ENCODE assay signal across 20 cellular contexts in the genomic region with DNA sequence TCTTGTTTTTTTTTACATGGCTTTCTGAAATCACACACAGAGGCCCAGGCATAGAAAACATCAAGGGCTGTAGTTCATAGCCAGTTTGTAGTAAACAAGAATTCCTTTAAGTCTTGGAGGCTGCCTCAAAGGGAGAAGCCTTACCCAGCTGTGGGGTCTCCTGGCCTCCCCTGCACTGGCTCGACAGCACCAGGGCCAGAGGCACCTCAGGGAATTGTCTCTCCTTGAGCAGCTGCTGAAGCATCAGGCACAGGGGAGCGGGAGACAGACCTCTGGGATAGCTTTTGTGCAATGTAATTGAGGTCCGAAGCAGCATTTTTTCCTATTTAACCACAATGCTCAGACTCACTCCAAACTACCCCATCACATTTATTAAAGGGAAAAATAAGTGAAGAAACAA.
"Had no signal": no experiment of that assay in that cellular context is flagged by ENCODE, and none has a peak within 500 bp of the region (broad histone marks: within the 10 kb centered on the region; RNA-seq: fewer than 3 reads in every experiment).

No MANE protein-coding gene starts in this region.

- H3K27ac ChIP-seq: HL-60, KMS-11 had no signal

- H3K4me2 ChIP-seq: KMS-11 had no signal

- DNase-seq: Kasumi-1, MV-4-11, NCI-H1048, NCI-H1105, NCI-H1417, NCI-H1436 treated with DMSO at 0.1 percent for 48 hours, NCI-H1694, NCI-H187 treated with DMSO at 0.1 percent for 48 hours, NCI-H2029 treated with DMSO at 0.1 percent for 48 hours, NCI-H345, NCI-H446 treated with DMSO at 0.1 percent for 48 hours, NCI-H510A treated with DMSO at 0.1 percent for 48 hours, NCI-H526, RPMI8226, SHP77, T-helper 1 cell, T-helper 17 cell had no signal

- H3K9ac ChIP-seq: KMS-11 had no signal

- ATAC-seq: SK-N-SH treated with all-trans-retinoic acid at 6 μM for 48 hours, T-helper 17 cell had no signal
